ENCODE assay signal across 2 cellular contexts in the genomic region with DNA sequence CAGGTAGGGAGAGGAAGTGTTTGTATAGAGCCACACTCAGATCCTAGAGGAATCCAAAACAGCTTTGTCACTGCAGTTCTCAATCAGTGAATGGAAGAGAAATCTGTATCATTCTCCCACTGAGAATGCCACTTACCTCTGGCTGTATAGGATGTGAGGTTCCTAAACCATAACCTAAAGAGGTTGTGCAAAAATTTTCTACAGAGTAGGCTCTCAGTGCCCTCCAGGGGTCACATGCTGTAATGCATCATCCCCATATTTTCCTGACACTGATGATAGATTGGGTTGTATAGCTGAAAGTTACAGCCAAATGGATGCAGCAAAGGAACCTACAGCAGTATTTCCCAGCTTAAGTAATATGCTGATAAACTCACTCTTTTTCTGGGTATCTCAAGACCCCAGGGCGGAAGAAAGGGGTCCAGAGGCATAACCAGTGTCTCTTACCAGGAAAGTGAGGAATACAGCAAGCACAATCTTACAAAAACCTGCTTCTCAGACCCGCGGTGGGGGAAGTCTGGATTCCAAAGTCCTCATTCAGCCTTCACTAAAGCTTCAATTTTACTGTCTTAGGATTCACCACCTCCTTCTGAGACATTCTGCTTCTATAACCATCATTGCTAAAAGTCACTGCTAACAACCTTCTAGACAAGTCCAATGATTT.
TF ChIP-seq lines count a peak whose summit lies in the region.

No MANE protein-coding gene starts in this region.

TF ChIP-seq in SK-N-SH, 30 proteins besides CTCF, POLR2A, EP300 and RAD21:
- TF ChIP-seq YY1 (IDR thresholded peaks at IDR 0.05; ENCODE audit: low read depth) (no peak), PBX3 (IDR thresholded peaks at IDR 0.05) (peak; percentile 65), SMC3 (IDR thresholded peaks at IDR 0.05; ENCODE audit: low read depth, low read length) (peak; percentile 71)

TF ChIP-seq in endothelial cell of umbilical vein, 7 proteins besides CTCF, POLR2A, EP300 and RAD21:
- TF ChIP-seq EZH2 (IDR thresholded peaks at IDR 0.05; ENCODE audit: borderline replicate concordance, low read depth, low read length, severe bottlenecking) (no peak), FOS (IDR thresholded peaks at IDR 0.05; ENCODE audit: borderline replicate concordance, insufficient read depth, low read length) (no peak), JUN (IDR thresholded peaks at IDR 0.05; ENCODE audit: borderline replicate concordance, insufficient read depth, insufficient read length, low read depth) (no peak), MYC (IDR thresholded peaks at IDR 0.05; ENCODE audit: low read depth, low read length) (no peak), POLR2AphosphoS5 (IDR thresholded peaks at IDR 0.05; ENCODE audit: insufficient read depth, low read depth, low read length) (no peak), GATA2 (IDR thresholded peaks at IDR 0.05; ENCODE audit: insufficient read depth, insufficient read length, low read depth, low read length) (no peak)
- TF ChIP-seq, protein P1, sequence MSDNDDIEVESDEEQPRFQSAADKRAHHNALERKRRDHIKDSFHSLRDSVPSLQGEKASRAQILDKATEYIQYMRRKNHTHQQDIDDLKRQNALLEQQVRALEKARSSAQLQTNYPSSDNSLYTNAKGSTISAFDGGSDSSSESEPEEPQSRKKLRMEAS (IDR thresholded peaks at IDR 0.05; ENCODE audit: insufficient read depth, insufficient read length): no peak
